In the genomic region with DNA sequence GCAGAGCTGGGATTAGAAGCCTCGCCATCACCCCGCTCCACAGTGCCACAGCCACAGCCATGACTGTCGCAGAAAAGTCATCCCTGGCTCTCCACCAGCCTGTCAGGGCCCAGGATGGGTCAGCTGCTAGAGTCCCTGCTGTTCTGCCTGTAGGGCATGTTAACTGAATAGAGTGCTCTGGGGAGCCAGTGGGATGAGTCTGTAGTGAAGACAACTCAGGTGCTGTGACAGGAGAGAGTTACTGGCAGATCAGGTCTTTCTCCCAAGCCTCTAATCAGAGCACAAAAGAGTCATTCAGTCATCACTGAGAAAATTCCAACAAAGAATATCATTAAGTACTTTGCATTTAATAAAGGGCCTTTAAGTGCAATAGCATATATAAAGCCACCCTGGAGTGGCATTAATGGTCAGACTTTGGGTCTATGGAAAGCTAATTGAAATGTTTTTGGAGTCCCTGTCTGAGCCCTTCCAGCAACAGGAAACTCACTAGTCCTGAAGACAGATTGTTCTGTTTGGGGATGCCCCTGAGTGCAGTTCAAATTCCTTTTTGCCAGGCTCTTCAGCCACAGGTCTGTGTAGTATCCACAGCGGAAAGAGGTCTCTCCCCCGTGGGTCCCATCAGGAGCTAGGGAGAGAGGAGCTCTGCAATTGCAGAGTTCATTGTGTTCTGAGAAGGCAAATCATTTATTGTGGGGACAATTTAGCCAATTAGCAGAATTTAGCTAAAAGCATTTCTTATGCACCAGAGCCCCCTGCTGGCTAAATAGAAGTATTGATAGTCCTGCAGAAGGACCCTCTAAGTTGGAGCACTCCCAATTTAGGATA, we compare ENCODE assay signal across 8 cellular contexts. TPM values are rescaled to one million over a fixed set of nuclear protein-coding genes. Genes with fewer than 3 reads are reported as not detected.
DNase-seq lines count a peak whose midpoint lies in the region; ATAC-seq lines count a peak whose summit lies in the region.

No MANE protein-coding gene starts in this region.

- H2BK15ac ChIP-seq in mesenchymal stem cell (ENCODE audit: low read depth, poor library complexity, severe bottlenecking) = no peak overlapping the region

- H3K4ac ChIP-seq in mesenchymal stem cell (ENCODE audit: low read depth in 1 of 2, low read length in 2 of 2) = no peak overlapping the region

- H3K23ac ChIP-seq in mesenchymal stem cell (ENCODE audit: low read length in 2 of 2) = no peak overlapping the region

- H3K9me3 ChIP-seq in mesenchymal stem cell (ENCODE audit: control insufficient read depth, low read length) = peaks cover 16% of the 10 kb centered on the region

- H3K27me3 ChIP-seq in mesenchymal stem cell (ENCODE audit: control insufficient read depth in 1 of 2, insufficient read depth in 1 of 2, low read length in 2 of 2) = peaks cover 14 to 67% of the 10 kb centered on the region in 2 experiments

- no peaks in the 10 kb centered on the region for H3K4me1 ChIP-seq in mesenchymal stem cell (ENCODE audit: control insufficient read depth, insufficient read depth, low read depth, low read length)

- no peak overlapping the region for H3K4me2 ChIP-seq in mesenchymal stem cell (ENCODE audit: low read length, poor library complexity, severe bottlenecking)

- H2BK5ac ChIP-seq in mesenchymal stem cell (ENCODE audit: low read depth, low read length, poor library complexity, severe bottlenecking) = no peak overlapping the region

- H2AFZ ChIP-seq in mesenchymal stem cell (ENCODE audit: low read depth, low read length) = no peak overlapping the region

- no peak overlapping the region for H4K91ac ChIP-seq in mesenchymal stem cell (ENCODE audit: low read length)

- H3K14ac ChIP-seq in mesenchymal stem cell (ENCODE audit: low read length in 2 of 2) = no peak overlapping the region

- no peak overlapping the region for H3K27ac ChIP-seq in mesenchymal stem cell (ENCODE audit: low read length, poor library complexity, severe bottlenecking)

- no peak for ATAC-seq in GM21529 (IDR thresholded peaks at IDR 0.05; ENCODE audit: unreplicated experiment)

- no peak overlapping the region for H4K8ac ChIP-seq in mesenchymal stem cell (ENCODE audit: low read length)

- H3K4me3 ChIP-seq in mesenchymal stem cell (ENCODE audit: insufficient read depth in 1 of 2, low read depth in 1 of 2, low read length in 2 of 2) = no peak overlapping the region

- no peak overlapping the region for H2BK12ac ChIP-seq in mesenchymal stem cell (ENCODE audit: low read length in 2 of 2)

- peak in 2 of 3 donors; percentile 0 to 19 for DNase-seq in stimulated activated CD4-positive, alpha-beta T cell treated with anti-CD3 and anti-CD28 coated beads, Interleukin-12 subunit alpha, Interleukin-12 subunit beta, amount 100 ng/mL, for 48 hours (ENCODE audit: low read depth in 2 of 3, low spot score in 1 of 3)
- no peak for DNase-seq in stimulated activated CD4-positive, alpha-beta T cell treated with anti-CD3 and anti-CD28 coated beads, Interleukin-4, amount 100 ng/mL, for 4 hours
- peak; percentile 28 for DNase-seq in MV-4-11 (lab: John Stamatoyannopoulos, UW)
- DNase-seq in SK-N-DZ (ENCODE audit: low spot score) = peak; percentile 38
- DNase-seq in effector CD4-positive, alpha-beta T cell = peak; percentile 6
- DNase-seq in mesenchymal stem cell = peak; percentile 58
- DNase-seq in GDM1 (lab: John Stamatoyannopoulos, UW) = no peak

- 33% methylated on average over 4 of the region's 5 CpGs for WGBS in mesenchymal stem cell

- no peak overlapping the region for H3K18ac ChIP-seq in mesenchymal stem cell (ENCODE audit: low read depth in 1 of 2, low read length in 2 of 2)

- H2AK5ac ChIP-seq in mesenchymal stem cell (ENCODE audit: low read length, severe bottlenecking) = no peak overlapping the region

- H2BK120ac ChIP-seq in mesenchymal stem cell (ENCODE audit: low read depth, low read length) = no peak overlapping the region

- H3K79me1 ChIP-seq in mesenchymal stem cell (replicated peaks; ENCODE audit: low read length, poor library complexity, severe bottlenecking) = no peaks in the 10 kb centered on the region

- no peak overlapping the region for H3K9ac ChIP-seq in mesenchymal stem cell (ENCODE audit: low read length)

- no peaks in the 10 kb centered on the region for H3K36me3 ChIP-seq in mesenchymal stem cell (ENCODE audit: control insufficient read depth in 1 of 2, insufficient read depth in 2 of 2, low read depth in 1 of 2, low read length in 2 of 2)

RNA-seq across cellular contexts. Expression of a gene that starts 45.2 kb away (rescaled TPM):
- 52.2 and 57.9 TPM in 2 replicates for polyA plus RNA-seq in SK-N-DZ (2014; cell fraction: cytosol; rRNA removed)
- polyA plus RNA-seq in SK-N-DZ (2014; cell fraction: nucleus; rRNA removed) = 42.6 and 46.1 TPM in 2 replicates
- polyA plus RNA-seq in mesenchymal stem cell (2013, experiment 1 of 2) = 17.0 TPM
- polyA plus RNA-seq in mesenchymal stem cell (2013, experiment 2 of 2) = 18.2 TPM

Comparison
In these comparisons a context has a peak if more than half of its experiments do, and no peak if none do; other contexts are left out.
1. DNase-seq: peak in stimulated activated CD4-positive, alpha-beta T cell treated with anti-CD3 and anti-CD28 coated beads, Interleukin-12 subunit alpha, Interleukin-12 subunit beta, amount 100 ng/mL, for 48 hours (2 of 3), MV-4-11 (single experiment), SK-N-DZ (single experiment), effector CD4-positive, alpha-beta T cell (single experiment) and mesenchymal stem cell (single experiment); none in stimulated activated CD4-positive, alpha-beta T cell treated with anti-CD3 and anti-CD28 coated beads, Interleukin-4, amount 100 ng/mL, for 4 hours (0 of 2) and GDM1 (single experiment).